2 cellular contexts compared by ENCODE assay signal in the genomic region with DNA sequence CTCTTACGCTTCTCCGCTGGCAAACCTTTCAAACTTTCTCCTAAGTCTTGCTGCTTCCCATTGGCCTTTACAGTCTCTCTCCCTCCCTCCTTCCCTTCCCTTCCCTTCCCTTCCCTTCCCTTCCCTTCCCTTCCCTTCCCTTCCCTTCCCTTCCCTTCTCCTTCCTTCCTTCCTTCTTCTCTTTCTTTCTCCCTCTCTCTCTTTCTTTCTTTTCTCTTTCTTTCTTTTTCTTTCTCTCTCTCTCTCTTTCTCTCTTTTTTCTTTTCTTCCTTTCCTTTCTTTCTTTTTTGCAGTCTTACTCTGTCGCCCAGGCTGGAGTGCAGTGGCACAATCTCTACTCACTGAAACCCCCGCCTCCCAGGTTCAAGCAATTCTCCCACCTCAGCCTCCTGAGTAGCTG. TPM values are rescaled to one million over a fixed set of nuclear protein-coding genes. Genes with fewer than 3 reads are reported as not detected.
"Had no signal": no experiment of that assay in that cellular context is flagged by ENCODE, and none has a peak within 500 bp of the region (broad histone marks: within the 10 kb centered on the region; RNA-seq: fewer than 3 reads in every experiment).

No MANE protein-coding gene starts in this region.

RNA-seq across cellular contexts. Expression of a gene that starts 24.7 kb away (rescaled TPM):
- total RNA-seq: G401, GM12878 had no signal
